In the genomic region with DNA sequence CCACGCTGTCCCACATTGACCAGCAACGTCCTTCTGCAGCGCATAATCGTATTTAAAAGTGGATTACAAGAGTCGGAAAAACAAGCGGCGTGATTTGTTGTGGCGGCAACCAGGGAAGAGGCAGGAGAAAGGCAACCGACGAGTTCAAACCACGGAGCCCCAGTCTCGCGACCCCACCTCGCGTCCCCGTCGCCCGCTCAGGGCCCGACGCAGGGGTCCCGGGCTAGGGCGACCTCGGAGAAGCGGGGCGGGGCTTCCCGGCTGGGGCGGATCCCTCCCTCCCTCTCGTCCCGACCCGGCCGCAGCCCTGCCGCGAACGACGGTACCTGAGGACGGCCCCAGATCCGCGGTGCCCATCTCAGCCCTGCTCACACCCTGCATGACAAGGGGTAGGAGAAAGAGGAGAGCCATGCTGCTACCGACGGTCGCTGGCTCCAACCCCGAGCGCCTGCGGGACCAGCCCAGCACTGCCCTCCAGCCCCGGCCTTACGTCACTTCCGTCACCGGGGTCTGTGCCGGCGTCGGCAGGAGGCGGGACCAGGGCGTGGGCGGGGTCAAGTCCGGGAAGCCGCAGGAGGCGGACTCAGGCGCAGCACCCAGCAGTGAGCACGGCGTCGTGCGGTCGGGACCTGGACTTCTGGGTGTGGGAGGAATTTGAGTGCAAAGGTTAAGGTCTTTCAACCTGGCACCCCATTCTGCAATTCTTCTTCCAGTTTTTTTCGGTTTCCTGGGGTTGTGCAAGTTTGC, we compare ENCODE assay signal across 8 cellular contexts. TPM values are rescaled to one million over a fixed set of nuclear protein-coding genes. Genes with fewer than 3 reads are reported as not detected.
A peak's percentile ranks its signal among the peaks of the same experiment; 100 is the strongest.
DNase-seq lines count a peak whose midpoint lies in the region; ATAC-seq lines count a peak whose summit lies in the region.

A gene (minus strand): TSS at position 469 of the 747 bp plus-strand sequence. CDS start 58 bp downstream, at position 411.

- H3K36me3 Mint-ChIP-seq in activated T-cell treated with anti-CD3 and anti-CD28 coated beads, Interleukin-2, amount 50 U/mL, for 72 hours (ENCODE audit: insufficient read depth in 2 of 2) = peaks cover 7 to 8% of the 10 kb centered on the region in 2 donors

- ATAC-seq in GM21825 (IDR thresholded peaks at IDR 0.05; ENCODE audit: unreplicated experiment) = peak; percentile 91
- ATAC-seq in activated T-cell treated with anti-CD3 and anti-CD28 coated beads, Interleukin-2, amount 50 U/mL, for 72 hours (replicated peaks in 1 of 2) = peak; percentile 87

- peak; percentile 81 for DNase-seq in DMS79 treated with DMSO at 0.1 percent for 48 hours (lab: John Stamatoyannopoulos, UW)
- DNase-seq in Kasumi-1 (lab: John Stamatoyannopoulos, UW) = peak; percentile 83 to 89
- DNase-seq in RKO (ENCODE audit: low spot score) = peak; percentile 89
- DNase-seq in activated T-cell treated with anti-CD3 and anti-CD28 coated beads, Interleukin-2, amount 50 U/mL, for 72 hours = peak; percentile 97 to 99
- DNase-seq in stimulated activated CD8-positive, alpha-beta memory T cell treated with anti-CD3 and anti-CD28 coated beads, Interleukin-7, amount 100 ng/mL, for 1 hour (ENCODE audit: low read depth in 2 of 2) = peak; percentile 90 to 94

- H3K27me3 Mint-ChIP-seq in activated T-cell treated with anti-CD3 and anti-CD28 coated beads, Interleukin-2, amount 50 U/mL, for 72 hours (ENCODE audit: low read depth) = no peaks in the 10 kb centered on the region

- peak within 1 kb of the TSS; percentile 99 to 100 for H3K4me3 Mint-ChIP-seq in activated T-cell treated with anti-CD3 and anti-CD28 coated beads, Interleukin-2, amount 50 U/mL, for 72 hours

- H3K9me3 ChIP-seq in esophagus (ENCODE audit: control insufficient read depth in 2 of 2, insufficient read depth in 1 of 2, low read depth in 1 of 2, low read length in 1 of 2) = no peaks in the 10 kb centered on the region
- no peaks in the 10 kb centered on the region for H3K9me3 ChIP-seq in mucosa of stomach (ENCODE audit: control insufficient read depth, low read length)

- H3K4me3 ChIP-seq in esophagus (ENCODE audit: low read depth in 1 of 2, low read length in 2 of 2) = peak within 1 kb of the TSS; percentile 89 to 95
- peak within 1 kb of the TSS; percentile 90 for H3K4me3 ChIP-seq in mucosa of stomach (ENCODE audit: low read length)

- peak within 1 kb of the TSS; percentile 100 for H3K27ac Mint-ChIP-seq in activated T-cell treated with anti-CD3 and anti-CD28 coated beads, Interleukin-2, amount 50 U/mL, for 72 hours

- peaks cover 0 to 5% of the 10 kb centered on the region in 2 donors for H3K4me1 ChIP-seq in esophagus (ENCODE audit: control insufficient read depth in 2 of 2, insufficient read depth in 2 of 2, low read length in 1 of 2)
- peaks cover 45% of the 10 kb centered on the region for H3K4me1 ChIP-seq in mucosa of stomach (ENCODE audit: control insufficient read depth, insufficient read depth, low read length)

- H3K27me3 ChIP-seq in esophagus (ENCODE audit: control insufficient read depth in 1 of 2, insufficient read depth in 2 of 2, low read length in 2 of 2) (no peaks in the 10 kb centered on the region), mucosa of stomach (ENCODE audit: control insufficient read depth, insufficient read depth, low read length) (no peaks in the 10 kb centered on the region)

- no peaks in the 10 kb centered on the region for H3K36me3 ChIP-seq in esophagus (ENCODE audit: control insufficient read depth in 2 of 2, insufficient read depth in 2 of 2, low read length in 1 of 2)
- H3K36me3 ChIP-seq in mucosa of stomach (ENCODE audit: control insufficient read depth, insufficient read depth, low read length) = no peaks in the 10 kb centered on the region

- H3K4me1 Mint-ChIP-seq in activated T-cell treated with anti-CD3 and anti-CD28 coated beads, Interleukin-2, amount 50 U/mL, for 72 hours (ENCODE audit: low read depth) = peaks cover 55% of the 10 kb centered on the region

- H3K9ac ChIP-seq in mucosa of stomach (ENCODE audit: low read length) = peak within 1 kb of the TSS; percentile 98

- WGBS in esophagus, 2 donors = 0 to 1% methylated on average over 57 to 64 of the region's 64 CpGs

- no peaks in the 10 kb centered on the region for H3K9me3 Mint-ChIP-seq in activated T-cell treated with anti-CD3 and anti-CD28 coated beads, Interleukin-2, amount 50 U/mL, for 72 hours

- H3K27ac ChIP-seq in esophagus (ENCODE audit: low read depth in 2 of 2, low read length in 1 of 2) = peak within 1 kb of the TSS; percentile 98 to 100

RNA-seq across cellular contexts. Expression of the gene that starts here (rescaled TPM):
- total RNA-seq in activated T-cell treated with anti-CD3 and anti-CD28 coated beads, Interleukin-2, amount 50 U/mL, for 72 hours = 10 to 100 TPM; 51.0 to 54.3 TPM
- polyA plus RNA-seq in esophagus = 10 to 100 TPM; 27.9 to 40.6 TPM

Comparison
In these comparisons a context has a peak if more than half of its experiments do, and no peak if none do; other contexts are left out.
1. Peak in every context shown above with its lines: DNase-seq, ATAC-seq, H3K4me3 ChIP-seq and H3K27ac ChIP-seq.